In the genomic region with DNA sequence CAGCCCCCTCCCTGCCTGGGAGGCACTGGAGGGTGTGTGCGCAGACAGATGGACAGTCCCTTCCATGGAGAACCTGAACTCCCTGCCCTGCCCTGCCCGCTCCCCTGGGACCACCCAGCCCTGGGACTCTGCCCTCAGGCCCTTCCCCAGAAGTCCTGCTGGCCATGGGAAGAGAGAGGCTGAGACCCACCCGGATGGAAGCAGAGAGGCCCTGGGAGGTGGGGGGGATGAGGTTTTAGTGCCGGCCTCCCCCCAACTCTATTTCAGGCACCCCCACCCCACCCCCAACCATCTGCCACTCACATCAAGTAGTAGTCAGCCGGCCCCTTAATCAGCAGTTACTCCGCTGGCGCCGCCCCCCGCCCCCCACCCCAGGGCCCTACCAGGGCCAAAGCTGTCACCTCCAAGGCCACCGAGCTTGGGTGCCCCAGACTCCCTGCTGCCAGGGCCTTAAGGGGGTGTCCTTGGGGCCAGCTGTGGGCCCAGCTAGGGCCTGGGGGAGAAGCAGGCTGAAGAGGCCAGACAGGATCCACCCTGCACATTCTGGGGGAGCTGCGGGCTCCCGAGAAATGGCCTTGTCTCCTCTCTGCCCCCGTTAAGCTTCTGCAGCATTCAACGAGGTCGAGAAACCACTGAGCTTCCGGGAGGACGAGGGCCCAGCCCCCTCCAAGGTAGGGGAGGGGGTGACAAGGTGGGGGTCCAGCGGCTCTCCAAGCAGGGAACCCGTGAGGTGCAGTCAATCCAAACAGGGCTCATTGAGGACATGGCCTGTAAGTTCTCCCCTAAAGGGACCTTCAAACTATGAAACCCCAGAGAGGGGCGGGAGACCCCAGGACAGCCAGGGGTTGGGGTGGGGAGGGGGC, we compare ENCODE assay signal across 21 cellular contexts. TPM values are rescaled to one million over a fixed set of nuclear protein-coding genes. Genes with fewer than 3 reads are reported as not detected.
DNase-seq lines count a peak whose midpoint lies in the region; ATAC-seq and TF ChIP-seq lines count a peak whose summit lies in the region.
"Had no signal": no experiment of that assay in that cellular context is flagged by ENCODE, and none has a peak within 500 bp of the region (broad histone marks: within the 10 kb centered on the region; RNA-seq: fewer than 3 reads in every experiment).

No MANE protein-coding gene starts in this region.

- no peak overlapping the region for H3K9ac ChIP-seq in rectal smooth muscle tissue (ENCODE audit: low read length)

- peaks cover 5 to 10% (median 9%) of the 10 kb centered on the region in 3 donors for H3K4me1 Mint-ChIP-seq in T-cell

- peak overlapping the region in 2 of 3 donors; percentile 44 to 70 for H3K4me3 Mint-ChIP-seq in T-cell

- peak in 1 of 4 experiments; percentile 30 for ATAC-seq in T-cell (replicated peaks in 1 of 4)
- peak; percentile 6 to 45 (median 18) for ATAC-seq in heart left ventricle
- ATAC-seq in HG02798 (IDR thresholded peaks at IDR 0.05; ENCODE audit: poor library complexity, unreplicated experiment) = no peak
- no peak for ATAC-seq in HG03432 (IDR thresholded peaks at IDR 0.05; ENCODE audit: unreplicated experiment)
- ATAC-seq: HCT116 had no signal

- intact Hi-C loops in heart left ventricle (cut with DNase I) = no loop called here

- DNase-seq in CMK (ENCODE audit: low read depth) (peak; percentile 64), T-cell (no peak), heart left ventricle (peak in 1 of 5 donors; percentile 71), NCI-H1436 (lab: John Stamatoyannopoulos, UW) (no peak)
- DNase-seq in stimulated activated CD4-positive, alpha-beta T cell treated with anti-CD3 and anti-CD28 coated beads, Interleukin-2, amount 100 ng/mL, for 24 hours = no peak
- DNase-seq: activated CD4-positive, alpha-beta T cell treated with anti-CD3 and anti-CD28 coated beads for 4 hours; activated T-cell treated with anti-CD3 and anti-CD28 coated beads for 4 hours; KBM-7; mesendoderm; NCI-H1092 treated with DMSO at 0.1 percent for 48 hours; NCI-H2171; nucleus accumbens; SIG-M5 had no signal

- H3K27me3 ChIP-seq in heart left ventricle (no peaks in the 10 kb centered on the region), rectal smooth muscle tissue (ENCODE audit: control insufficient read depth, insufficient read depth, low read length) (no peaks in the 10 kb centered on the region)

- H3K27ac ChIP-seq in heart left ventricle (peak overlapping the region; percentile 84 to 100 (median 94)), rectal smooth muscle tissue (ENCODE audit: low read depth, low read length) (peak overlapping the region; percentile 95)
- H3K27ac ChIP-seq: HL-60 had no signal

- CTCF ChIA-PET in T-cell (lab: Charles Lee) = no interaction called here

- H3K27me3 Mint-ChIP-seq in T-cell = peaks cover 0 to 9% of the 10 kb centered on the region in 2 donors

- TF ChIP-seq POLR2A in heart left ventricle (IDR thresholded peaks at IDR 0.05) = peak in 1 of 2 donors; percentile 19

- peak overlapping the region in 1 of 2 donors; percentile 16 for H3K27ac Mint-ChIP-seq in T-cell
- H3K27ac Mint-ChIP-seq: stimulated activated memory B cell treated with anti-CD40 and anti-IgM and Interleukin-4, amounts not matched to agents 10 μg/mL and 1 μg/mL and 100 μg/mL, for 72 hours had no signal

- no peaks in the 10 kb centered on the region for H3K9me3 ChIP-seq in heart left ventricle

- POLR2A ChIA-PET in T-cell (lab: Charles Lee) = interaction anchor here in 1 of 2 donors (0.6 kb wide), 1 partner anchor 51 kb away, joined by 7 read pairs; no protein-coding TSS in a partner anchor

- H3K36me3 ChIP-seq in heart left ventricle = peaks cover 0 to 4% (median 0%) of the 10 kb centered on the region in 9 donors
- no peaks in the 10 kb centered on the region for H3K36me3 ChIP-seq in rectal smooth muscle tissue (ENCODE audit: control insufficient read depth, insufficient read depth, low read length)

- 21 to 42% (median 28%) methylated on average over 10 to 20 of the region's 20 CpGs for WGBS in heart left ventricle, 4 donors

- H3K4me3 ChIP-seq in heart left ventricle (peak overlapping the region; percentile 1 to 68 (median 58)), rectal smooth muscle tissue (ENCODE audit: low read length) (no peak overlapping the region)

- no peak for TF ChIP-seq CTCF in heart left ventricle (IDR thresholded peaks at IDR 0.05)

- H3K36me3 Mint-ChIP-seq in T-cell = no peaks in the 10 kb centered on the region

- H3K9me3 Mint-ChIP-seq in T-cell = no peaks in the 10 kb centered on the region
- H3K9me3 Mint-ChIP-seq: stimulated activated memory B cell treated with anti-CD40 and anti-IgM and Interleukin-4, amounts not matched to agents 10 μg/mL and 1 μg/mL and 100 μg/mL, for 72 hours had no signal

- peaks cover 0 to 53% (median 19%) of the 10 kb centered on the region in 12 donors for H3K4me1 ChIP-seq in heart left ventricle
- H3K4me1 ChIP-seq in rectal smooth muscle tissue (ENCODE audit: control insufficient read depth, insufficient read depth, low read length) = peaks cover 14% of the 10 kb centered on the region

RNA-seq across cellular contexts. Expression of a gene that starts 17.4 kb away (rescaled TPM):
- total RNA-seq in T-cell (not detected), heart left ventricle (1,000 to 10,000 TPM in 3 of 9 donors, 100 to 1,000 TPM in 6; 347 to 2,001 (median 606) TPM)
- polyA plus RNA-seq in heart left ventricle = 1,000 to 10,000 TPM in 1 of 2 donors, 100 to 1,000 TPM in 1; 649 to 1,244 TPM
- total RNA-seq: chondrocyte, frontal cortex had no signal

RNA-seq across cellular contexts. Expression of a gene that starts 20.7 kb away (rescaled TPM):
- total RNA-seq in T-cell (10 to 100 TPM; 30.3 to 51.2 (median 44.9) TPM), heart left ventricle (100 to 1,000 TPM in 4 of 9 donors, 10 to 100 TPM in 5; 70.6 to 200 (median 97.4) TPM)
- polyA plus RNA-seq in heart left ventricle = 100 to 1,000 TPM; 160 to 252 TPM

RNA-seq across cellular contexts. Expression of a gene that starts 35.0 kb away (rescaled TPM):
- total RNA-seq in T-cell (1,000 to 10,000 TPM; 2,379 to 2,775 (median 2,439) TPM), heart left ventricle (1,000 to 10,000 TPM; 1,373 to 2,686 (median 2,215) TPM)
- 1,000 to 10,000 TPM in 1 of 2 donors, 100 to 1,000 TPM in 1; 846 to 1,944 TPM for polyA plus RNA-seq in heart left ventricle

RNA-seq across cellular contexts. Expression of a gene that starts 57.3 kb away (rescaled TPM):
- total RNA-seq in T-cell (10 to 100 TPM; 21.8 to 42.6 (median 31.4) TPM), heart left ventricle (10 to 100 TPM; 12.5 to 19.1 (median 15.3) TPM)
- polyA plus RNA-seq in heart left ventricle = 10 to 100 TPM; 12.3 to 15.4 TPM

Comparison
In these comparisons a context has a peak if more than half of its experiments do, and no peak if none do; other contexts are left out.
1. ATAC-seq: peak in heart left ventricle (4 of 4); none in HG02798 (single experiment) and HG03432 (single experiment).
2. RNA of a gene that starts 17.4 kb away (total RNA-seq): 347 to 2,001 TPM in heart left ventricle; not detected in T-cell; every median in the first group is over 100 times any median in the second.